18 cellular contexts compared by ENCODE assay signal in genomic region chr3:183500981-183501704, GRCh38. TPM values are rescaled to one million over a fixed set of nuclear protein-coding genes. Genes with fewer than 3 reads are reported as not detected.
"Had no signal": no experiment of that assay in that cellular context is flagged by ENCODE, and none has a peak within 500 bp of the region (broad histone marks: within the 10 kb centered on the region; RNA-seq: fewer than 3 reads in every experiment).

No MANE protein-coding gene starts in this region.

- H3K9ac ChIP-seq: SK-N-SH had no signal

- H3K9me3 ChIP-seq: SK-N-SH had no signal

- ATAC-seq: esophagus mucosa; left lung; natural killer cell treated with Interleukin-12 subunit alpha and Interleukin-12 subunit beta and Interleukin-15 and Interleukin-18, amount 100 ng/mL, for 72 hours had no signal

- H3K4me1 ChIP-seq: left lung, right atrium auricular region had no signal

- H3K4me3 ChIP-seq: cardiac muscle cell, left lung, right atrium auricular region, skin epidermis had no signal

- H3K9me3 Mint-ChIP-seq: natural killer cell treated with Interleukin-12 subunit alpha and Interleukin-12 subunit beta and Interleukin-15 and Interleukin-18, amount 100 ng/mL, for 72 hours had no signal

- H3K27me3 Mint-ChIP-seq: natural killer cell treated with Interleukin-12 subunit alpha and Interleukin-12 subunit beta and Interleukin-15 and Interleukin-18, amount 100 ng/mL, for 72 hours had no signal

- H3K4me2 ChIP-seq: SK-N-SH had no signal

- H3K36me3 ChIP-seq: cardiac muscle cell, right atrium auricular region had no signal

- H3K4me3 Mint-ChIP-seq: natural killer cell treated with Interleukin-12 subunit alpha and Interleukin-12 subunit beta and Interleukin-15 and Interleukin-18, amount 100 ng/mL, for 72 hours had no signal

- FAIRE-seq: colon, endometrium, islet of Langerhans had no signal

- H3K36me3 Mint-ChIP-seq: natural killer cell treated with Interleukin-12 subunit alpha and Interleukin-12 subunit beta and Interleukin-15 and Interleukin-18, amount 100 ng/mL, for 72 hours had no signal

- H3K27me3 ChIP-seq: cardiac muscle cell, left lung, right atrium auricular region had no signal

- H3K27ac ChIP-seq: cardiac muscle cell, left lung, right atrium auricular region, skin epidermis had no signal

- DNase-seq: activated CD4-positive, CD25-positive, alpha-beta regulatory T cell treated with anti-CD3 and anti-CD28 coated beads, Interleukin-2, amount 50 U/mL, for 72 hours; activated naive CD4-positive, alpha-beta T cell treated with anti-CD3 and anti-CD28 coated beads, Interleukin-2, amount 50 U/mL, for 16 hours; left lung; mammary epithelial cell; SK-N-SH; stimulated activated CD4-positive, alpha-beta T cell treated with anti-CD3 and anti-CD28 coated beads, Interleukin-15, amount 100 ng/mL, for 24 hours; stimulated activated CD4-positive, alpha-beta T cell treated with anti-CD3 and anti-CD28 coated beads, Interleukin-4, amount 100 ng/mL, for 1 hour; stimulated activated naive CD4-positive, alpha-beta T cell; T-helper 1 cell; trophoblast cell had no signal

RNA-seq across cellular contexts. Expression of gene KLHL6, which starts 54.4 kb away (rescaled TPM):
- polyA plus RNA-seq: cardiac muscle cell, SK-N-SH had no signal
